17 cellular contexts compared by ENCODE assay signal in the genomic region with DNA sequence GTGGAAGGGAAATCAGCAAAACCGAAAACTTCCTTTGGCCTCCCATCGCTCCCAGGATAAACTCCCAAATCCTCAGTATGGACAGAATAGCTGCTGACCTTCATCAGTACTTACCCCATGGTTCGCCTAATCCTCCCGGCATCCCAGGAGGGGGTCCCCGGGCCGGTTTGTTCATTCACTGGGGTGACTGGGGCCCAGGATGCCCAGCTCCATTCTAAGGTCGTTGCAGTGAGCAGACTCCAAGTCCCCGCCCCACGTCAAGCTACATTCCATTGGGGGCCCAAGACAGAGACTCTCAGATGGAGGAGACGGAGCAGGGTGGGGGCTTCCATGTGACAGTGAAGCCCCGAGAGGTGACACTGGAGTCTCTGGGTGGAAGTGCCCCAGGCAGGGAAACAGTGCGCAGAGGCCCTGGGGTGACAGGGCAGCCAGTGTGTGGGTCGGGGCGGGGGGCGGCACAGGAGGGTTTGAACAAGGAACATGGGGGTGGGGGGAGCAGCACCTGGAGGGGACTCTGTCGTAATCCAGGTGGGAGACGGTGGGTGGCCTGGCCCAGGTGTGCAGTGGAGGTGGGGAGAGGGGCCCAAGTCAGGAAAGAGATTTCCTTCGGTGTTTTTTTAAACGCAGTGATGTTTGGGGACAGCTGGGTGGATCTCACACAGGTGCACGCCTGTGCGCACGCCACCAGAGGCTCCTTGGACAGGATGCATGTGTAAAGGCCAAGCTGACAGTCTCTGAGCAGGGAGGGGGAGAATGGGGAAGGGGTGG. TPM values are rescaled to one million over a fixed set of nuclear protein-coding genes. Genes with fewer than 3 reads are reported as not detected.
DNase-seq lines count a peak whose midpoint lies in the region; ATAC-seq and TF ChIP-seq lines count a peak whose summit lies in the region.
"Had no signal": no experiment of that assay in that cellular context is flagged by ENCODE, and none has a peak within 500 bp of the region (broad histone marks: within the 10 kb centered on the region; RNA-seq: fewer than 3 reads in every experiment).

No MANE protein-coding gene starts in this region.

- peaks cover 0 to 11% (median 0%) of the 10 kb centered on the region in 9 donors for H3K36me3 ChIP-seq in heart right ventricle

- H3K4me1 ChIP-seq in heart right ventricle = peaks cover 31 to 96% (median 77%) of the 10 kb centered on the region in 9 donors

- TF ChIP-seq CTCF in heart right ventricle (IDR thresholded peaks at IDR 0.05) (no peak), type B pancreatic cell (conservative IDR thresholded peaks at IDR 0.05) (no peak), endothelial cell (IDR thresholded peaks at IDR 0.05; ENCODE audit: unreplicated experiment) (no peak)

- H3K4me3 ChIP-seq in heart right ventricle = no peak overlapping the region
- H3K4me3 ChIP-seq: GM23248 had no signal

- no peaks in the 10 kb centered on the region for H3K27me3 ChIP-seq in heart right ventricle

- H3K9me3 Mint-ChIP-seq in activated T-helper 17 cell treated with anti-CD3 and anti-CD28 coated beads, Interleukin-2, amount 50 U/mL, for 72 hours = no peaks in the 10 kb centered on the region
- H3K9me3 Mint-ChIP-seq in immature natural killer cell = no peaks in the 10 kb centered on the region
- H3K9me3 Mint-ChIP-seq in type B pancreatic cell = no peaks in the 10 kb centered on the region
- H3K9me3 Mint-ChIP-seq in endothelial cell (ENCODE audit: unreplicated experiment) = no peaks in the 10 kb centered on the region
- H3K9me3 Mint-ChIP-seq: stimulated activated naive CD8-positive, alpha-beta T cell treated with anti-CD3 and anti-CD28 coated beads, Interleukin-15, amount 100 ng/mL, for 72 hours had no signal

- no peak for DNase-seq in heart right ventricle
- no peak for DNase-seq in left ventricle myocardium superior
- no peak for DNase-seq in immature natural killer cell
- DNase-seq in type B pancreatic cell (ENCODE audit: extremely low spot score, unreplicated experiment) = no peak
- no peak for DNase-seq in dermis blood vessel endothelial cell
- no peak for DNase-seq in NCI-H2227 treated with DMSO at 0.1 percent for 48 hours (lab: John Stamatoyannopoulos, UW)
- no peak for DNase-seq in endothelial cell (ENCODE audit: low spot score)
- DNase-seq: Calu3, GM23248, KBM-7, NCI-H1105 had no signal

- ATAC-seq in heart right ventricle (no peak), left ventricle myocardium superior (no peak)
- ATAC-seq in activated T-helper 17 cell treated with anti-CD3 and anti-CD28 coated beads, Interleukin-2, amount 50 U/mL, for 72 hours (replicated peaks) = no peak
- ATAC-seq: activated CD4-positive, CD25-positive, alpha-beta regulatory T cell treated with anti-CD3 and anti-CD28 coated beads, Interleukin-2, amount 50 U/mL, for 24 hours; stimulated activated naive CD8-positive, alpha-beta T cell treated with anti-CD3 and anti-CD28 coated beads, Interleukin-15, amount 100 ng/mL, for 72 hours had no signal

- peak overlapping the region; percentile 97 for H3K4me3 Mint-ChIP-seq in activated T-helper 17 cell treated with anti-CD3 and anti-CD28 coated beads, Interleukin-2, amount 50 U/mL, for 72 hours
- H3K4me3 Mint-ChIP-seq in immature natural killer cell = peak overlapping the region in 3 of 5 donors; percentile 33 to 98 (median 46)
- H3K4me3 Mint-ChIP-seq in type B pancreatic cell = peak overlapping the region; percentile 56
- H3K4me3 Mint-ChIP-seq in endothelial cell (ENCODE audit: unreplicated experiment) = no peak overlapping the region
- H3K4me3 Mint-ChIP-seq: activated naive CD8-positive, alpha-beta T cell; stimulated activated naive CD8-positive, alpha-beta T cell treated with anti-CD3 and anti-CD28 coated beads, Interleukin-15, amount 100 ng/mL, for 72 hours had no signal

- intact Hi-C loops in heart right ventricle (cut with DNase I) (no loop called here), left ventricle myocardium superior (cut with micrococcal nuclease) (no loop called here)

- H3K27ac Mint-ChIP-seq in activated T-helper 17 cell treated with anti-CD3 and anti-CD28 coated beads, Interleukin-2, amount 50 U/mL, for 72 hours = peak overlapping the region; percentile 56
- peak overlapping the region in 4 of 6 donors; percentile 36 to 69 (median 50) for H3K27ac Mint-ChIP-seq in immature natural killer cell
- peak overlapping the region; percentile 70 for H3K27ac Mint-ChIP-seq in type B pancreatic cell
- no peak overlapping the region for H3K27ac Mint-ChIP-seq in endothelial cell (ENCODE audit: unreplicated experiment)
- H3K27ac Mint-ChIP-seq: activated naive CD8-positive, alpha-beta T cell; stimulated activated naive CD8-positive, alpha-beta T cell treated with anti-CD3 and anti-CD28 coated beads, Interleukin-15, amount 100 ng/mL, for 72 hours had no signal

- H3K27ac ChIP-seq in heart right ventricle = peak overlapping the region in 7 of 10 donors; percentile 6 to 79 (median 16)

- H3K9me3 ChIP-seq in heart right ventricle = no peaks in the 10 kb centered on the region

- peaks cover 26% of the 10 kb centered on the region for H3K36me3 Mint-ChIP-seq in activated T-helper 17 cell treated with anti-CD3 and anti-CD28 coated beads, Interleukin-2, amount 50 U/mL, for 72 hours (ENCODE audit: low read depth)
- H3K36me3 Mint-ChIP-seq in immature natural killer cell (no peaks in the 10 kb centered on the region), type B pancreatic cell (no peaks in the 10 kb centered on the region), endothelial cell (ENCODE audit: low read depth, unreplicated experiment) (no peaks in the 10 kb centered on the region)
- H3K36me3 Mint-ChIP-seq: activated naive CD8-positive, alpha-beta T cell had no signal

- H3K27me3 Mint-ChIP-seq in activated T-helper 17 cell treated with anti-CD3 and anti-CD28 coated beads, Interleukin-2, amount 50 U/mL, for 72 hours = no peaks in the 10 kb centered on the region
- H3K27me3 Mint-ChIP-seq in immature natural killer cell (ENCODE audit: low read depth in 3 of 3) (peaks cover 0 to 13% (median 8%) of the 10 kb centered on the region in 3 donors), type B pancreatic cell (no peaks in the 10 kb centered on the region), endothelial cell (ENCODE audit: unreplicated experiment) (peaks cover 26% of the 10 kb centered on the region)
- H3K27me3 Mint-ChIP-seq: activated naive CD8-positive, alpha-beta T cell; stimulated activated naive CD8-positive, alpha-beta T cell treated with anti-CD3 and anti-CD28 coated beads, Interleukin-15, amount 100 ng/mL, for 72 hours had no signal

- H3K4me1 Mint-ChIP-seq in activated T-helper 17 cell treated with anti-CD3 and anti-CD28 coated beads, Interleukin-2, amount 50 U/mL, for 72 hours = peaks cover 32% of the 10 kb centered on the region
- H3K4me1 Mint-ChIP-seq in immature natural killer cell (peaks cover 54 to 57% of the 10 kb centered on the region in 2 donors), type B pancreatic cell (ENCODE audit: unreplicated experiment) (peaks cover 36% of the 10 kb centered on the region), endothelial cell (ENCODE audit: unreplicated experiment) (peaks cover 4% of the 10 kb centered on the region)

- WGBS in heart right ventricle, 2 donors = 73 to 81% methylated on average over 22 of the region's 22 CpGs

RNA-seq across cellular contexts. Expression of a gene that starts 5.1 kb away (rescaled TPM):
- total RNA-seq in heart right ventricle (10 to 100 TPM; 17.6 to 47.1 (median 27.3) TPM), left ventricle myocardium superior (36.4 TPM), type B pancreatic cell (ENCODE audit: low replicate concordance) (76.7 and 99.0 TPM in 2 replicates), dermis blood vessel endothelial cell (88.8 and 96.7 TPM in 2 replicates), endothelial cell (ENCODE audit: unreplicated experiment) (60.7 TPM)
- polyA plus RNA-seq in heart right ventricle (10 to 100 TPM; 41.3 to 51.6 TPM), immature natural killer cell (100 to 1,000 TPM in 2 of 3 donors, 10 to 100 TPM in 1; 73.5 to 122 (median 107) TPM)
- total RNA-seq in activated T-helper 17 cell treated with anti-CD3 and anti-CD28 coated beads, Interleukin-2, amount 50 U/mL, for 72 hours = 100 to 1,000 TPM in 1 of 2 donors, 10 to 100 TPM in 1; 73.8 to 169 TPM

RNA-seq across cellular contexts. Expression of a gene that starts 13.6 kb away (rescaled TPM):
- total RNA-seq in heart right ventricle = 10 to 100 TPM; 12.6 to 40.7 (median 18.0) TPM
- polyA plus RNA-seq in heart right ventricle = 100 to 1,000 TPM in 1 of 2 donors, 10 to 100 TPM in 1; 21.4 to 137 TPM
- 24.4 TPM for total RNA-seq in left ventricle myocardium superior
- total RNA-seq in activated T-helper 17 cell treated with anti-CD3 and anti-CD28 coated beads, Interleukin-2, amount 50 U/mL, for 72 hours = 10 to 100 TPM; 15.9 to 22.0 TPM
- polyA plus RNA-seq in immature natural killer cell = 10 to 100 TPM; 29.7 to 32.2 (median 31.2) TPM
- 278 and 303 TPM in 2 replicates for total RNA-seq in type B pancreatic cell (ENCODE audit: low replicate concordance)
- 35.4 and 69.7 TPM in 2 replicates for total RNA-seq in dermis blood vessel endothelial cell
- 68.5 TPM for total RNA-seq in endothelial cell (ENCODE audit: unreplicated experiment)

RNA-seq across cellular contexts. Expression of a gene that starts 26.9 kb away (rescaled TPM):
- total RNA-seq in heart right ventricle (10 to 100 TPM in 1 of 10 donors, 1 to 10 TPM in 7, under 1 TPM in 2; 0.57 to 13.3 (median 1.8) TPM), left ventricle myocardium superior (2.9 TPM), type B pancreatic cell (ENCODE audit: low replicate concordance) (0.19 TPM in 1 of 2 replicates, not detected in the other), dermis blood vessel endothelial cell (not detected in 2 replicates), endothelial cell (ENCODE audit: unreplicated experiment) (not detected)
- polyA plus RNA-seq in heart right ventricle (1 to 10 TPM; 1.1 to 2.2 TPM), immature natural killer cell (10 to 100 TPM in 1 of 3 donors, 1 to 10 TPM in 2; 2.7 to 18.1 (median 7.7) TPM)
- not detected for total RNA-seq in activated T-helper 17 cell treated with anti-CD3 and anti-CD28 coated beads, Interleukin-2, amount 50 U/mL, for 72 hours
- total RNA-seq: Calu3; GM23248; pulmonary artery endothelial cell; T-helper 1 cell treated with Interleukin-12 subunit alpha and Interleukin-12 subunit beta and Interleukin-4 antibody, amounts not matched to agents 30 ng/mL and 1 ng/mL, for 36 hours had no signal
- polyA plus RNA-seq: GM23248 had no signal

RNA-seq across cellular contexts. Expression of a gene that starts 38.3 kb away (rescaled TPM):
- total RNA-seq in heart right ventricle (1 to 10 TPM in 4 of 10 donors, under 1 TPM in 6; 0.44 to 2.5 (median 0.79) TPM), left ventricle myocardium superior (0.27 TPM), type B pancreatic cell (ENCODE audit: low replicate concordance) (102 and 106 TPM in 2 replicates), dermis blood vessel endothelial cell (106 and 152 TPM in 2 replicates), endothelial cell (ENCODE audit: unreplicated experiment) (1.3 TPM)
- polyA plus RNA-seq in heart right ventricle (under 1 TPM; 0.44 to 0.62 TPM), immature natural killer cell (not detected)
- total RNA-seq in activated T-helper 17 cell treated with anti-CD3 and anti-CD28 coated beads, Interleukin-2, amount 50 U/mL, for 72 hours = under 1 TPM; 0.45 to 0.50 TPM
